Comparison of ENCODE assay signal across 26 cellular contexts in genomic region chr6:136052046-136052445, GRCh38.
DNase-seq lines count a peak whose midpoint lies in the region; ATAC-seq and TF ChIP-seq lines count a peak whose summit lies in the region.
"Had no signal": no experiment of that assay in that cellular context is flagged by ENCODE, and none has a peak within 500 bp of the region (broad histone marks: within the 10 kb centered on the region; RNA-seq: fewer than 3 reads in every experiment).

No MANE protein-coding gene starts in this region.

- DNase-seq in heart left ventricle (no peak), right cardiac atrium (no peak), esophagus muscularis mucosa (ENCODE audit: extremely low spot score) (no peak), vagina (ENCODE audit: extremely low spot score in 2 of 2) (no peak), NCI-H1417 treated with DMSO at 0.1 percent for 48 hours (lab: John Stamatoyannopoulos, UW) (no peak), brain microvascular endothelial cell (no peak)
- DNase-seq: ACHN; Calu3; DMS153; DND-41; GM23248; H7; KG1; MG63; NCI-H1105 treated with DMSO at 0.1 percent for 48 hours; NCI-H2029; NCI-H446 treated with DMSO at 0.1 percent for 48 hours; NCI-H526; NCI-H82; NK-92 treated with Interleukin-12 subunit alpha and Interleukin-12 subunit beta, amount 100 ng/mL, for 24 hours; PC-3 had no signal

- H3K4me1 ChIP-seq in heart left ventricle (peaks cover 2 to 32% (median 23%) of the 10 kb centered on the region in 12 donors), right cardiac atrium (ENCODE audit: control insufficient read depth, insufficient read depth, low read length) (peaks cover 5% of the 10 kb centered on the region), esophagus muscularis mucosa (peaks cover 23 to 37% (median 32%) of the 10 kb centered on the region in 4 donors), muscle layer of duodenum (ENCODE audit: control insufficient read depth in 1 of 2, insufficient read depth in 2 of 2, low read length in 2 of 2) (peaks cover 0 to 12% of the 10 kb centered on the region in 2 donors), vagina (peaks cover 16% of the 10 kb centered on the region)
- H3K4me1 ChIP-seq: SJSA1 had no signal

- H3K27me3 ChIP-seq in heart left ventricle: no peaks in the 10 kb centered on the region
- H3K27me3 ChIP-seq in right cardiac atrium (ENCODE audit: control insufficient read depth, insufficient read depth): no peaks in the 10 kb centered on the region
- H3K27me3 ChIP-seq in esophagus muscularis mucosa: no peaks in the 10 kb centered on the region
- H3K27me3 ChIP-seq in muscle layer of duodenum (ENCODE audit: low read depth, low read length): no peaks in the 10 kb centered on the region
- no peaks in the 10 kb centered on the region for H3K27me3 ChIP-seq in vagina
- no peaks in the 10 kb centered on the region for H3K27me3 ChIP-seq in brain microvascular endothelial cell (replicated peaks)
- H3K27me3 ChIP-seq: MG63, SJSA1 had no signal

- ATAC-seq in heart left ventricle (no peak), right cardiac atrium (no peak), GM18502 (IDR thresholded peaks at IDR 0.05; ENCODE audit: poor library complexity, unreplicated experiment) (no peak)
- ATAC-seq: PC-3, Right ventricle myocardium inferior had no signal

- WGBS in heart left ventricle, 4 donors: 75 to 83% (median 79%) methylated on average over 2 of the region's 2 CpGs
- WGBS in right cardiac atrium: 71% methylated on average over 2 of the region's 2 CpGs
- 63% methylated on average over 2 of the region's 2 CpGs for WGBS in esophagus muscularis mucosa

- peaks cover 0 to 5% (median 0%) of the 10 kb centered on the region in 12 donors for H3K9me3 ChIP-seq in heart left ventricle
- no peaks in the 10 kb centered on the region for H3K9me3 ChIP-seq in right cardiac atrium (ENCODE audit: control insufficient read depth, low read length)
- no peaks in the 10 kb centered on the region for H3K9me3 ChIP-seq in esophagus muscularis mucosa
- H3K9me3 ChIP-seq in muscle layer of duodenum (ENCODE audit: control insufficient read depth in 1 of 2, low read length in 2 of 2): no peaks in the 10 kb centered on the region
- H3K9me3 ChIP-seq in vagina: no peaks in the 10 kb centered on the region
- H3K9me3 ChIP-seq: MG63, SJSA1 had no signal

- H3K27ac ChIP-seq in heart left ventricle (peak overlapping the region in 10 of 12 donors; percentile 47 to 85 (median 74)), right cardiac atrium (ENCODE audit: low read length) (no peak overlapping the region), esophagus muscularis mucosa (replicated peaks in 1 of 4) (peak overlapping the region; percentile 62 to 82 (median 76)), muscle layer of duodenum (ENCODE audit: low read length) (peak overlapping the region; percentile 49), vagina (peak overlapping the region; percentile 63), brain microvascular endothelial cell (no peak overlapping the region)
- H3K27ac ChIP-seq: 22Rv1, GM23248, SJSA1 had no signal

- TF ChIP-seq POLR2A in heart left ventricle (IDR thresholded peaks at IDR 0.05): no peak
- no peak for TF ChIP-seq POLR2A in esophagus muscularis mucosa (IDR thresholded peaks at IDR 0.05; ENCODE audit: low read depth)
- no peak for TF ChIP-seq POLR2A in vagina (IDR thresholded peaks at IDR 0.05)

- H3K4me3 ChIP-seq in heart left ventricle: no peak overlapping the region
- no peak overlapping the region for H3K4me3 ChIP-seq in right cardiac atrium (ENCODE audit: low read length)
- no peak overlapping the region for H3K4me3 ChIP-seq in esophagus muscularis mucosa
- H3K4me3 ChIP-seq in muscle layer of duodenum (ENCODE audit: low read depth in 1 of 2, low read length in 2 of 2): no peak overlapping the region
- no peak overlapping the region for H3K4me3 ChIP-seq in vagina
- H3K4me3 ChIP-seq in brain microvascular endothelial cell (ENCODE audit: low read depth, low read length): no peak overlapping the region
- H3K4me3 ChIP-seq: GM23248, MG63, SJSA1 had no signal

- no peak for TF ChIP-seq CTCF in heart left ventricle (IDR thresholded peaks at IDR 0.05)
- no peak for TF ChIP-seq CTCF in esophagus muscularis mucosa (IDR thresholded peaks at IDR 0.05)
- no peak for TF ChIP-seq CTCF in vagina (IDR thresholded peaks at IDR 0.05)
- TF ChIP-seq CTCF in brain microvascular endothelial cell (IDR thresholded peaks at IDR 0.05; ENCODE audit: low read depth, low read length, missing control alignments): no peak

- peaks cover 0 to 1% (median 0%) of the 10 kb centered on the region in 9 donors for H3K36me3 ChIP-seq in heart left ventricle
- no peaks in the 10 kb centered on the region for H3K36me3 ChIP-seq in esophagus muscularis mucosa
- no peaks in the 10 kb centered on the region for H3K36me3 ChIP-seq in muscle layer of duodenum (ENCODE audit: control insufficient read depth in 1 of 2, insufficient read depth in 2 of 2, low read length in 2 of 2)
- H3K36me3 ChIP-seq in vagina: no peaks in the 10 kb centered on the region
- H3K36me3 ChIP-seq in brain microvascular endothelial cell (replicated peaks): no peaks in the 10 kb centered on the region
- H3K36me3 ChIP-seq: MG63, SJSA1 had no signal

- intact Hi-C loops in heart left ventricle (cut with DNase I): no loop called here
- intact Hi-C loops in right cardiac atrium (cut with DNase I): no loop called here
- intact Hi-C loops in esophagus muscularis mucosa (cut with DNase I): no loop called here
- intact Hi-C loops in vagina (cut with DNase I): no loop called here

- no peak for TF ChIP-seq EP300 in esophagus muscularis mucosa (IDR thresholded peaks at IDR 0.05)

- in situ Hi-C loops in brain microvascular endothelial cell (cut with HindIII; ENCODE audit: low pct_ligation_motif_present, low sequenced_read_pairs): no loop called here

Comparison
In these comparisons a context has a peak if more than half of its experiments do, and no peak if none do; other contexts are left out.
1. H3K27ac ChIP-seq: peak in heart left ventricle (10 of 12), esophagus muscularis mucosa (4 of 4), muscle layer of duodenum (single experiment) and vagina (single experiment); none in right cardiac atrium (single experiment) and brain microvascular endothelial cell (single experiment).